In genomic region chr7:29884399-29885272, GRCh38 we compare ENCODE assay signal across 11 cellular contexts.
A peak's percentile ranks its signal among the peaks of the same experiment; 100 is the strongest.
DNase-seq lines count a peak whose midpoint lies in the region; ATAC-seq, FAIRE-seq and TF ChIP-seq lines count a peak whose summit lies in the region.
"Had no signal": no experiment of that assay in that cellular context is flagged by ENCODE, and none has a peak within 500 bp of the region (broad histone marks: within the 10 kb centered on the region; RNA-seq: fewer than 3 reads in every experiment).

No MANE protein-coding gene starts in this region.

- H3K4me1 ChIP-seq in H1 (replicated peaks in 1 of 4; ENCODE audit: control insufficient read depth in 3 of 4, insufficient read depth in 4 of 4, low read length in 3 of 4) (peaks cover 7 to 15% (median 15%) of the 10 kb centered on the region in 4 experiments), kidney (ENCODE audit: control insufficient read depth in 1 of 2, insufficient read depth in 1 of 2, low read depth in 1 of 2, low read length in 2 of 2) (peaks cover 0 to 2% of the 10 kb centered on the region in 2 donors), left ventricle myocardium inferior (no peaks in the 10 kb centered on the region)
- H3K4me1 ChIP-seq: SJCRH30 had no signal

- ATAC-seq in omental fat pad (ENCODE audit: low FRiP score): peak; percentile 34
- ATAC-seq in activated CD4-positive, CD25-positive, alpha-beta regulatory T cell treated with anti-CD3 and anti-CD28 coated beads, Interleukin-2, amount 50 U/mL, for 24 hours: no peak
- no peak for ATAC-seq in GM21526 (IDR thresholded peaks at IDR 0.05; ENCODE audit: low FRiP score, unreplicated experiment)
- ATAC-seq: activated naive CD4-positive, alpha-beta T cell treated with anti-CD3 and anti-CD28 coated beads, Interleukin-2, amount 50 U/mL, for 72 hours had no signal

- H3K36me3 ChIP-seq in H1 (ENCODE audit: control insufficient read depth in 2 of 4, insufficient read depth in 4 of 4, low read length in 3 of 4) (peaks cover 4 to 14% (median 7%) of the 10 kb centered on the region in 4 experiments; a peak in 7 of 8 replicates), kidney (ENCODE audit: control insufficient read depth in 1 of 2, insufficient read depth in 2 of 2, low read length in 2 of 2) (peaks cover 0 to 3% of the 10 kb centered on the region in 2 donors), left ventricle myocardium inferior (peaks cover 2% of the 10 kb centered on the region)
- H3K36me3 ChIP-seq: SJCRH30 had no signal

- no peaks in the 10 kb centered on the region; the same call in 1 of the 2 replicates for H3K79me1 ChIP-seq in H1 (ENCODE audit: low read depth, low read length)

- FAIRE-seq in H1 (lab: Jason Lieb, UNC) (no peak), kidney (lab: Jason Lieb, UNC) (no peak)

- 0 out of 2 replicates have a peak overlapping the region, but pooled peaks have one; percentile 51 for H2BK20ac ChIP-seq in H1 (ENCODE audit: low read length)

- POLR2A ChIA-PET in H1 (lab: Charles Lee; ENCODE audit: partially characterized antibody): no interaction called here

- peak overlapping the region; percentile 25; the same call in 1 of the 2 replicates for H3K18ac ChIP-seq in H1 (ENCODE audit: extremely low read depth, low read length)

- H3K4me2 ChIP-seq in H1 (ENCODE audit: insufficient read depth in 1 of 2, low read depth in 2 of 2, low read length in 2 of 2): peak overlapping the region; percentile 75 to 76

- H2AK5ac ChIP-seq in H1 (ENCODE audit: low read depth, low read length): no peak overlapping the region; the same call in 1 of the 2 replicates

- H2BK12ac ChIP-seq in H1 (ENCODE audit: low read depth, low read length): peak overlapping the region; percentile 68; the same call in 1 of the 2 replicates

- peak; percentile 21 to 37 (median 30); a peak in 3 of 4 replicates for TF ChIP-seq CTCF in H1 (IDR thresholded peaks at IDR 0.05; ENCODE audit: control extremely low read depth in 1 of 3, insufficient read depth in 1 of 3, low read depth in 1 of 3, low read length in 3 of 3)
- TF ChIP-seq CTCF in omental fat pad (IDR thresholded peaks at IDR 0.05): no peak
- TF ChIP-seq CTCF in kidney (IDR thresholded peaks at IDR 0.05; ENCODE audit: borderline replicate concordance, extremely low read depth, insufficient read depth): no peak
- TF ChIP-seq CTCF in left ventricle myocardium inferior (IDR thresholded peaks at IDR 0.05; ENCODE audit: borderline replicate concordance): no peak

- WGBS in H1 (ENCODE audit: extremely low coverage in 1 of 2, insufficient coverage in 1 of 2, insufficient read length in 1 of 2, insufficient replicate concordance in 2 of 2, low coverage in 1 of 2, low lambda C conversion rate in 2 of 2, missing lambda C conversion rate in 1 of 2), 2 experiments: 40% methylated on average over 21 of the region's 28 CpGs; no CpG with 5 or more reads in 1 of the 2 experiments

- H2BK5ac ChIP-seq in H1 (ENCODE audit: low read depth, low read length): 0 out of 2 replicates have a peak overlapping the region, but pooled peaks have one; percentile 63

- H3K9ac ChIP-seq in H1 (replicated peaks in 1 of 4; ENCODE audit: extremely low read depth in 1 of 4, low read depth in 3 of 4, low read length in 3 of 4) (peak overlapping the region; percentile 31 to 64 (median 52)), kidney (ENCODE audit: low read length in 2 of 2) (no peak overlapping the region)

- H3K4ac ChIP-seq in H1 (replicated peaks; ENCODE audit: insufficient read length, low read depth, low read length): no peak overlapping the region

- no peak overlapping the region for H3K23ac ChIP-seq in H1 (ENCODE audit: insufficient read length)

- H3K27me3 ChIP-seq in H1 (replicated peaks in 1 of 4; ENCODE audit: control insufficient read depth in 3 of 4, extremely low read depth in 1 of 4, insufficient read depth in 3 of 4, low read length in 3 of 4) (no peaks in the 10 kb centered on the region), left ventricle myocardium inferior (ENCODE audit: low read depth) (no peaks in the 10 kb centered on the region)
- H3K27me3 ChIP-seq: SJCRH30 had no signal

- H2BK15ac ChIP-seq in H1 (ENCODE audit: low read length): no peak overlapping the region

- TF ChIP-seq RAD21 in H1 (IDR thresholded peaks at IDR 0.05 in 1 of 2, conservative IDR thresholded peaks at IDR 0.05 in 1 of 2; ENCODE audit: low read depth in 2 of 2, low read length in 2 of 2): peak in 1 of 2 experiments; percentile 28; a peak in 1 of 4 replicates

- 0 out of 4 replicates have a peak, but pooled peaks cover 0 to 3% of the 10 kb centered on the region in 2 experiments for H3K79me2 ChIP-seq in H1 (ENCODE audit: control insufficient read depth in 1 of 2, insufficient read depth in 2 of 2, low read length in 2 of 2)

- peaks cover 10% of the 10 kb centered on the region for H3K23me2 ChIP-seq in H1 (ENCODE audit: low read depth, low read length)

- TF ChIP-seq EP300 in H1 (IDR thresholded peaks at IDR 0.05; ENCODE audit: borderline replicate concordance in 1 of 2, low read depth in 2 of 2, low read length in 2 of 2): no peak

- H2BK120ac ChIP-seq in H1 (replicated peaks; ENCODE audit: low read depth, low read length): no peak overlapping the region

- CTCF ChIA-PET in H1 (lab: Charles Lee; ENCODE audit: partially characterized antibody): interaction anchor here (0.6 to 5.2 kb wide), 7 partner anchors 10 to 133 kb away, joined by 3 to 18 read pairs (median 3); no protein-coding TSS in a partner anchor

- no peaks in the 10 kb centered on the region for H4K20me1 ChIP-seq in H1 (replicated peaks in 1 of 2; ENCODE audit: control insufficient read depth in 1 of 2, insufficient read depth in 2 of 2, low read length in 2 of 2)

- DNase-seq in DMS53 treated with DMSO at 0.1 percent for 48 hours (lab: John Stamatoyannopoulos, UW; ENCODE audit: unreplicated experiment) (peak; percentile 23), NCI-H2227 treated with DMSO at 0.1 percent for 48 hours (lab: John Stamatoyannopoulos, UW) (peak; percentile 63), H1 (ENCODE audit: low read depth in 1 of 2, low spot score in 2 of 2) (peak in 1 of 2 experiments; percentile 27), omental fat pad (ENCODE audit: low spot score) (no peak), kidney (no peak), left ventricle myocardium inferior (no peak)

- peak in 1 of 2 experiments; percentile 43; a peak in 2 of 3 replicates for TF ChIP-seq POLR2A in H1 (IDR thresholded peaks at IDR 0.05; ENCODE audit: control extremely low read depth in 1 of 2, low read depth in 2 of 2, low read length in 2 of 2)

- H3K9me3 ChIP-seq in H1 (ENCODE audit: insufficient read depth in 2 of 2, low read depth in 1 of 2, low read length in 1 of 2) (no peaks in the 10 kb centered on the region), kidney (ENCODE audit: control insufficient read depth in 1 of 2, low read length in 2 of 2) (no peaks in the 10 kb centered on the region), left ventricle myocardium inferior (replicated peaks) (no peaks in the 10 kb centered on the region)
- H3K9me3 ChIP-seq: SJCRH30 had no signal

- H3K14ac ChIP-seq in H1 (ENCODE audit: insufficient read length): no peak overlapping the region

- no peak overlapping the region for H3K27ac ChIP-seq in H1 (ENCODE audit: low read depth, low read length)
- H3K27ac ChIP-seq in kidney (ENCODE audit: low read depth in 2 of 2, low read length in 2 of 2): no peak overlapping the region
- no peak overlapping the region for H3K27ac ChIP-seq in left ventricle myocardium inferior (replicated peaks)
- H3K27ac ChIP-seq: HL-60, SJCRH30 had no signal

- no peak overlapping the region for H3K56ac ChIP-seq in H1 (replicated peaks; ENCODE audit: insufficient read length, low read depth, low read length)

- H4K91ac ChIP-seq in H1 (replicated peaks; ENCODE audit: insufficient read length, low read length): peak overlapping the region; percentile 6

- H4K5ac ChIP-seq in H1 (ENCODE audit: insufficient read length, low read depth, low read length): peak overlapping the region; percentile 27

- H4K8ac ChIP-seq in H1 (ENCODE audit: extremely low read depth, insufficient read depth, low read length): no peak overlapping the region

- H3K4me3 ChIP-seq in H1 (ENCODE audit: extremely low read depth in 1 of 4, insufficient read depth in 2 of 4, low read depth in 3 of 4, low read length in 4 of 4) (peak overlapping the region; percentile 63 to 74 (median 64)), kidney (ENCODE audit: low read length in 2 of 2) (peak overlapping the region in 1 of 2 donors; percentile 25), left ventricle myocardium inferior (no peak overlapping the region)
- H3K4me3 ChIP-seq: SJCRH30 had no signal

- H2AFZ ChIP-seq in H1 (ENCODE audit: low read length): peak overlapping the region; percentile 86

- intact Hi-C loops in kidney (cut with DNase I): no loop called here
- intact Hi-C loops in left ventricle myocardium inferior (cut with micrococcal nuclease): no loop called here

TF ChIP-seq in H1, 55 proteins besides CTCF, POLR2A, EP300 and RAD21:
- no peak for TF ChIP-seq CBX5 (IDR thresholded peaks at IDR 0.05; ENCODE audit: low read depth, low read length)
- TF ChIP-seq SAP30 (IDR thresholded peaks at IDR 0.05; ENCODE audit: insufficient read depth, insufficient replicate concordance, low read length): no peak
- peak; percentile 14; the same call in 1 of the 2 replicates for TF ChIP-seq MAX (IDR thresholded peaks at IDR 0.05)
- TF ChIP-seq NANOG (IDR thresholded peaks at IDR 0.05; ENCODE audit: insufficient read depth, low read depth, low read length, poor library complexity, severe bottlenecking): no peak
- peak in 1 of 2 experiments; percentile 42; a peak in 1 of 4 replicates for TF ChIP-seq HDAC2 (IDR thresholded peaks at IDR 0.05; ENCODE audit: borderline replicate concordance in 1 of 2, low read depth in 2 of 2, low read length in 2 of 2)
- no peak for TF ChIP-seq CEBPB (IDR thresholded peaks at IDR 0.05; ENCODE audit: low read depth, low read length)
- TF ChIP-seq KDM1A (IDR thresholded peaks at IDR 0.05; ENCODE audit: borderline replicate concordance, low read length): peak; percentile 99
- TF ChIP-seq YY1 (IDR thresholded peaks at IDR 0.05; ENCODE audit: low read depth, low read length): peak; percentile 86
- TF ChIP-seq TBP (IDR thresholded peaks at IDR 0.05; ENCODE audit: low read depth, low read length): no peak
- no peak for TF ChIP-seq JUN (IDR thresholded peaks at IDR 0.05; ENCODE audit: low read depth, low read length)

Comparison
In these comparisons a context has a peak if more than half of its experiments do, and no peak if none do; other contexts are left out.
1. DNase-seq: peak in DMS53 treated with DMSO at 0.1 percent for 48 hours (single experiment) and NCI-H2227 treated with DMSO at 0.1 percent for 48 hours (single experiment); none in omental fat pad (single experiment), kidney (single experiment) and left ventricle myocardium inferior (single experiment).
2. H3K9ac ChIP-seq: peak in H1 (4 of 4); none in kidney (0 of 2).
3. CTCF ChIP-seq: peak in H1 (3 of 3); none in omental fat pad (0 of 3), kidney (single experiment) and left ventricle myocardium inferior (single experiment).